ENCODE assay signal across 22 cellular contexts in the genomic region with DNA sequence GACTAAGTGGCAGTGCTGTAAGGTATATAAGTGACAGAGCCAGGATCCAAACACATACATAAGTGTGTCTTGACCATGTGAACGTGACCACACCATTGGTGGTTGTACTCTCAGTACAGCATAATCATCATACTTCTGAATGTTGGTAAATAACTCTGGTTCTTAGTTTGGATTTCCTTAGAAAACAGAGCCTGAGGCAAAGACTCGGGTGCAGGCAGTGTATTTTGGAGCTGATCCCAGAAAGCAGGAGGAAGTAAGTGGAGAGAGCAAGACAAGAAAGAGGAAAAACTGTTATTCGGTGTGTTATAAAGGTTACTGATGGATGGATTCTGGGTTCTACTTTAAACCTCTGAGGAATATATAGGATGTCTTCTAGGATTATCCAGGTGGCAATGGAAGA.
"Had no signal": no experiment of that assay in that cellular context is flagged by ENCODE, and none has a peak within 500 bp of the region (broad histone marks: within the 10 kb centered on the region; RNA-seq: fewer than 3 reads in every experiment).

No MANE protein-coding gene starts in this region.

- DNase-seq: activated CD4-positive, alpha-beta T cell treated with anti-CD3 and anti-CD28 coated beads, Interleukin-2, amount 50 U/mL, for 48 hours; activated CD8-positive, alpha-beta memory T cell treated with anti-CD3 and anti-CD28 coated beads, Interleukin-2, amount 10 ng/mL, durations not matched to agents 7 days and 5 days; activated gamma-delta T cell; activated naive CD8-positive, alpha-beta T cell treated with anti-CD3 and anti-CD28 coated beads for 36 hours; activated T-cell treated with anti-CD3 and anti-CD28 coated beads, Interleukin-2, amount 50 U/mL, for 4 hours; anterior cingulate cortex; effector CD8-positive, alpha-beta T cell; erythroblast; glutamatergic neuron; immature natural killer cell; left colon; natural killer cell; occipital lobe; stimulated activated CD4-positive, alpha-beta T cell treated with anti-CD3 and anti-CD28 coated beads, Interleukin-2, amount 100 ng/mL, for 48 hours; stimulated activated naive CD8-positive, alpha-beta T cell treated with anti-CD3 and anti-CD28 coated beads, Interleukin-15, Interleukin-2, amounts not matched to agents 100 U/mL and 50 U/mL, for 24 hours; upper lobe of right lung had no signal

- H3K4me3 Mint-ChIP-seq: activated CD8-positive, alpha-beta memory T cell treated with anti-CD3 and anti-CD28 coated beads, Interleukin-2, amount 10 ng/mL, durations not matched to agents 7 days and 5 days; activated naive CD8-positive, alpha-beta T cell treated with anti-CD3 and anti-CD28 coated beads for 36 hours; activated T-cell treated with anti-CD3 and anti-CD28 coated beads, Interleukin-2, amount 50 U/mL, for 4 hours; immature natural killer cell; memory B cell; natural killer cell had no signal

- H3K36me3 Mint-ChIP-seq: activated CD8-positive, alpha-beta memory T cell treated with anti-CD3 and anti-CD28 coated beads, Interleukin-2, amount 10 ng/mL, durations not matched to agents 7 days and 5 days; activated naive CD8-positive, alpha-beta T cell treated with anti-CD3 and anti-CD28 coated beads for 36 hours; immature natural killer cell; memory B cell; natural killer cell had no signal

- H3K9me3 Mint-ChIP-seq: activated naive CD8-positive, alpha-beta T cell treated with anti-CD3 and anti-CD28 coated beads for 36 hours; activated T-cell treated with anti-CD3 and anti-CD28 coated beads, Interleukin-2, amount 50 U/mL, for 4 hours; memory B cell; natural killer cell had no signal

- H3K4me3 ChIP-seq: cardiac muscle cell, coronary artery, suprapubic skin, upper lobe of right lung had no signal

- H3K4me1 ChIP-seq: suprapubic skin, upper lobe of right lung had no signal

- H3K27me3 ChIP-seq: cardiac muscle cell, suprapubic skin, upper lobe of right lung had no signal

- H3K4me1 Mint-ChIP-seq: activated CD8-positive, alpha-beta memory T cell treated with anti-CD3 and anti-CD28 coated beads, Interleukin-2, amount 10 ng/mL, durations not matched to agents 7 days and 5 days; activated naive CD8-positive, alpha-beta T cell treated with anti-CD3 and anti-CD28 coated beads for 36 hours; immature natural killer cell; memory B cell; natural killer cell had no signal

- H3K9me3 ChIP-seq: suprapubic skin, upper lobe of right lung had no signal

- ATAC-seq: activated CD4-positive, CD25-positive, alpha-beta regulatory T cell treated with anti-CD3 and anti-CD28 coated beads, Interleukin-2, amount 50 U/mL, for 24 hours; activated CD8-positive, alpha-beta memory T cell treated with anti-CD3 and anti-CD28 coated beads, Interleukin-2, amount 10 ng/mL, durations not matched to agents 7 days and 5 days; activated T-cell treated with anti-CD3 and anti-CD28 coated beads, Interleukin-2, amount 50 U/mL, for 4 hours; left colon; natural killer cell; stimulated activated naive CD8-positive, alpha-beta T cell treated with anti-CD3 and anti-CD28 coated beads, Interleukin-15, Interleukin-2, amounts not matched to agents 100 U/mL and 50 U/mL, for 24 hours; upper lobe of right lung had no signal

- H3K27me3 Mint-ChIP-seq: progenitor cell of endocrine pancreas had no signal

- H3K27ac Mint-ChIP-seq: activated CD8-positive, alpha-beta memory T cell treated with anti-CD3 and anti-CD28 coated beads, Interleukin-2, amount 10 ng/mL, durations not matched to agents 7 days and 5 days; activated naive CD8-positive, alpha-beta T cell treated with anti-CD3 and anti-CD28 coated beads for 36 hours; immature natural killer cell; memory B cell; natural killer cell; progenitor cell of endocrine pancreas had no signal

- H3K27ac ChIP-seq: cardiac muscle cell, coronary artery, suprapubic skin, upper lobe of right lung had no signal

- H3K36me3 ChIP-seq: cardiac muscle cell, suprapubic skin, upper lobe of right lung had no signal
